ENCODE assay signal across 19 cellular contexts in the genomic region with DNA sequence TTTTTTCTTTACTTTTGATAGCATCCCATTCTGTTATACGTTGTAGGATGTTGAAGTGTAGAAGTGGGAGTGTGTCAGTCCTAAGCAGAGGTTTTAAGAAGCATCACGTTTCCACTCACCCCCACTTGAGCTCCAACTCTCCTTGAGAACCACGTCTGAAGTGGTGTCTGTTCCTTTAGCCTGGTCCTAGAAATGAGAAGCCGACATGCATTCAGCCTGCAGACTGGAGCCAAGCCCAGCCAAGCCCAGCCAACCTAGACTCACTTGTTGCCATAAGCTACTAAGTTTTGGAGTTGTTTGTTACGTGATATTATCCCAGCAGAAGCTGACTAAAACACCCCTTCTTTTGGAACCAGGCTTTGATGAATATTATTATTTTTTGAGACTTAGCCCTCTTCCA.
"Had no signal": no experiment of that assay in that cellular context is flagged by ENCODE, and none has a peak within 500 bp of the region (broad histone marks: within the 10 kb centered on the region; RNA-seq: fewer than 3 reads in every experiment).

No MANE protein-coding gene starts in this region.

- H3K9me3 ChIP-seq: suprapubic skin had no signal

- H3K27ac ChIP-seq: brain microvascular endothelial cell, foreskin keratinocyte, suprapubic skin had no signal

- H3K27me3 Mint-ChIP-seq: activated CD8-positive, alpha-beta T cell treated with anti-CD3 and anti-CD28 coated beads for 36 hours; activated naive CD8-positive, alpha-beta T cell; stimulated activated naive CD8-positive, alpha-beta T cell treated with anti-CD3 and anti-CD28 coated beads, Interleukin-15, Interleukin-2, amounts not matched to agents 100 ng/mL and 50 ng/mL, for 24 hours had no signal

- ATAC-seq: activated CD8-positive, alpha-beta T cell treated with anti-CD3 and anti-CD28 coated beads for 36 hours; activated T-cell treated with anti-CD3 and anti-CD28 coated beads, Interleukin-2, amount 50 U/mL, for 4 hours; foreskin keratinocyte; left ventricle myocardium superior had no signal

- H3K4me1 ChIP-seq: suprapubic skin had no signal

- H3K27me3 ChIP-seq: brain microvascular endothelial cell, foreskin keratinocyte, suprapubic skin had no signal

- H3K4me3 Mint-ChIP-seq: activated CD8-positive, alpha-beta T cell treated with anti-CD3 and anti-CD28 coated beads for 36 hours; activated naive CD8-positive, alpha-beta T cell; activated T-cell treated with anti-CD3 and anti-CD28 coated beads, Interleukin-2, amount 50 U/mL, for 4 hours; dendritic cell treated with granulocyte-macrophage colony-stimulating factor and Interleukin-4, amounts not matched to agents 40 ng/mL and 50 ng/mL, for 4 days; nephron progenitor cell; T-helper 1 cell treated with Interleukin-12 subunit alpha and Interleukin-12 subunit beta and Interleukin-4 antibody, amounts not matched to agents 30 μg/mL and 1 μg/mL, for 36 hours; type B pancreatic cell had no signal

- H3K36me3 ChIP-seq: brain microvascular endothelial cell, suprapubic skin had no signal

- DNase-seq: activated CD4-positive, alpha-beta T cell treated with anti-CD3 and anti-CD28 coated beads for 4 hours; activated CD8-positive, alpha-beta T cell treated with anti-CD3 and anti-CD28 coated beads for 36 hours; activated effector memory CD4-positive, alpha-beta T cell treated with Interleukin-2 at 50 U/mL for 16 hours; activated T-cell treated with anti-CD3 and anti-CD28 coated beads, Interleukin-2, amount 50 U/mL, for 4 hours; brain microvascular endothelial cell; effector memory CD4-positive, alpha-beta T cell; foreskin keratinocyte; head of caudate nucleus; left ventricle myocardium superior; mesenchymal stem cell; occipital lobe; stimulated activated CD4-positive, alpha-beta T cell treated with anti-CD3 and anti-CD28 coated beads, Interleukin-2, amount 100 ng/mL, for 48 hours had no signal

- H3K9me3 Mint-ChIP-seq: activated T-cell treated with anti-CD3 and anti-CD28 coated beads, Interleukin-2, amount 50 U/mL, for 4 hours; dendritic cell treated with granulocyte-macrophage colony-stimulating factor and Interleukin-4, amounts not matched to agents 40 ng/mL and 50 ng/mL, for 4 days; stimulated activated naive CD8-positive, alpha-beta T cell treated with anti-CD3 and anti-CD28 coated beads, Interleukin-15, Interleukin-2, amounts not matched to agents 100 ng/mL and 50 ng/mL, for 24 hours; T-helper 1 cell treated with Interleukin-12 subunit alpha and Interleukin-12 subunit beta and Interleukin-4 antibody, amounts not matched to agents 30 μg/mL and 1 μg/mL, for 36 hours; type B pancreatic cell had no signal

- H3K27ac Mint-ChIP-seq: dendritic cell treated with granulocyte-macrophage colony-stimulating factor and Interleukin-4, amounts not matched to agents 40 ng/mL and 50 ng/mL, for 4 days; stimulated activated naive CD8-positive, alpha-beta T cell treated with anti-CD3 and anti-CD28 coated beads, Interleukin-15, Interleukin-2, amounts not matched to agents 100 ng/mL and 50 ng/mL, for 24 hours; T-helper 1 cell treated with Interleukin-12 subunit alpha and Interleukin-12 subunit beta and Interleukin-4 antibody, amounts not matched to agents 30 μg/mL and 1 μg/mL, for 36 hours; type B pancreatic cell had no signal

- H3K4me3 ChIP-seq: suprapubic skin had no signal

- H3K36me3 Mint-ChIP-seq: activated naive CD8-positive, alpha-beta T cell; type B pancreatic cell had no signal
